Comparison of ENCODE assay signal across 18 cellular contexts in genomic region chr3:186646841-186647240, GRCh38.
DNase-seq lines count a peak whose midpoint lies in the region; ATAC-seq and TF ChIP-seq lines count a peak whose summit lies in the region.
"Had no signal": no experiment of that assay in that cellular context is flagged by ENCODE, and none has a peak within 500 bp of the region (broad histone marks: within the 10 kb centered on the region; RNA-seq: fewer than 3 reads in every experiment).

No MANE protein-coding gene starts in this region.

- no peaks in the 10 kb centered on the region for H3K27me3 ChIP-seq in MM.1S (replicated peaks; ENCODE audit: insufficient read depth, low read length)
- H3K27me3 ChIP-seq: BLaER1 treated with 17β-estradiol and CSF1 and Interleukin-3, amounts not matched to agents 10 nM and 100 nM had no signal

- no peaks in the 10 kb centered on the region for H3K9me3 Mint-ChIP-seq in stimulated activated naive CD8-positive, alpha-beta T cell treated with anti-CD3 and anti-CD28 coated beads, Interleukin-15, amount 100 ng/mL, for 72 hours
- H3K9me3 Mint-ChIP-seq: CD4-positive, alpha-beta T cell; CD8-positive, alpha-beta T cell had no signal

- no peaks in the 10 kb centered on the region for H3K27me3 Mint-ChIP-seq in stimulated activated naive CD8-positive, alpha-beta T cell treated with anti-CD3 and anti-CD28 coated beads, Interleukin-15, amount 100 ng/mL, for 72 hours

- H3K79me2 ChIP-seq in MM.1S (ENCODE audit: low read length) = no peaks in the 10 kb centered on the region

- no peak for TF ChIP-seq CTCF in MM.1S (IDR thresholded peaks at IDR 0.05; ENCODE audit: low read length)

- H3K9me2 ChIP-seq in MM.1S (replicated peaks; ENCODE audit: insufficient read depth, low read length) = no peaks in the 10 kb centered on the region

- H3K27ac ChIP-seq in MM.1S (ENCODE audit: low read length) = peak overlapping the region; percentile 26; the same call in 1 of the 2 replicates
- H3K27ac ChIP-seq: 22Rv1; A549; BLaER1 treated with 17β-estradiol and CSF1 and Interleukin-3, amounts not matched to agents 10 nM and 100 nM; C4-2B had no signal

- H3K27ac Mint-ChIP-seq in stimulated activated naive CD8-positive, alpha-beta T cell treated with anti-CD3 and anti-CD28 coated beads, Interleukin-15, amount 100 ng/mL, for 72 hours = no peak overlapping the region
- H3K27ac Mint-ChIP-seq: B cell; CD4-positive, alpha-beta T cell; CD8-positive, alpha-beta T cell had no signal

- no peak overlapping the region for H3K4me3 Mint-ChIP-seq in stimulated activated naive CD8-positive, alpha-beta T cell treated with anti-CD3 and anti-CD28 coated beads, Interleukin-15, amount 100 ng/mL, for 72 hours
- H3K4me3 Mint-ChIP-seq: B cell; CD4-positive, alpha-beta T cell; CD8-positive, alpha-beta T cell had no signal

- peak overlapping the region; percentile 10; the same call in 1 of the 2 replicates for H3K4me3 ChIP-seq in MM.1S (ENCODE audit: low read length)
- H3K4me3 ChIP-seq: A549; BLaER1 treated with 17β-estradiol and CSF1 and Interleukin-3, amounts not matched to agents 10 nM and 100 nM; GM12878 had no signal

- H4K20me1 ChIP-seq in MM.1S (ENCODE audit: insufficient read depth, low read length) = no peaks in the 10 kb centered on the region
- H4K20me1 ChIP-seq: BLaER1 treated with 17β-estradiol and CSF1 and Interleukin-3, amounts not matched to agents 10 nM and 100 nM had no signal

- H3K4me2 ChIP-seq in MM.1S (ENCODE audit: low read depth, low read length) = peak overlapping the region; percentile 35
- H3K4me2 ChIP-seq: A549; BLaER1 treated with 17β-estradiol and CSF1 and Interleukin-3, amounts not matched to agents 10 nM and 100 nM had no signal

- no peak overlapping the region for H3K9ac ChIP-seq in MM.1S (ENCODE audit: low read length)
- H3K9ac ChIP-seq: BLaER1 treated with 17β-estradiol and CSF1 and Interleukin-3, amounts not matched to agents 10 nM and 100 nM had no signal

- no peaks in the 10 kb centered on the region for H3K36me3 ChIP-seq in MM.1S (replicated peaks; ENCODE audit: insufficient read depth, low read length)
- H3K36me3 ChIP-seq: BLaER1 treated with 17β-estradiol and CSF1 and Interleukin-3, amounts not matched to agents 10 nM and 100 nM had no signal

- H3F3A ChIP-seq in MM.1S (ENCODE audit: insufficient read depth, low read length) = peaks cover 21% of the 10 kb centered on the region

- no peaks in the 10 kb centered on the region; the same call in 1 of the 2 replicates for H3K9me3 ChIP-seq in MM.1S (replicated peaks; ENCODE audit: insufficient read depth, low read length)
- H3K9me3 ChIP-seq: A549; BLaER1 treated with 17β-estradiol and CSF1 and Interleukin-3, amounts not matched to agents 10 nM and 100 nM; Caco-2 had no signal

- H3K4me1 Mint-ChIP-seq in stimulated activated naive CD8-positive, alpha-beta T cell treated with anti-CD3 and anti-CD28 coated beads, Interleukin-15, amount 100 ng/mL, for 72 hours = peaks cover 30% of the 10 kb centered on the region

- peak; percentile 53 for ATAC-seq in stimulated activated naive CD8-positive, alpha-beta T cell treated with anti-CD3 and anti-CD28 coated beads, Interleukin-15, amount 100 ng/mL, for 72 hours
- no peak for ATAC-seq in stimulated activated naive CD8-positive, alpha-beta T cell treated with anti-CD3 and anti-CD28 coated beads, Interleukin-15, Interleukin-2, amounts not matched to agents 100 U/mL and 50 U/mL, for 24 hours
- no peak for ATAC-seq in HG03139 (IDR thresholded peaks at IDR 0.05; ENCODE audit: unreplicated experiment)
- ATAC-seq: A549; CD8-positive, alpha-beta T cell; GM12878 had no signal

- no peak overlapping the region for H2AFZ ChIP-seq in MM.1S (ENCODE audit: low read length)

- H3K4me1 ChIP-seq in MM.1S (ENCODE audit: low read length) = peaks cover 62% of the 10 kb centered on the region
- H3K4me1 ChIP-seq: A549, Caco-2 had no signal

- no peak for DNase-seq in stimulated activated naive CD8-positive, alpha-beta T cell treated with anti-CD3 and anti-CD28 coated beads, Interleukin-15, amount 100 ng/mL, for 72 hours
- DNase-seq in stimulated activated naive CD8-positive, alpha-beta T cell treated with anti-CD3 and anti-CD28 coated beads, Interleukin-15, Interleukin-2, amounts not matched to agents 100 U/mL and 50 U/mL, for 24 hours = no peak
- DNase-seq in MM.1S = peak; percentile 83
- no peak for DNase-seq in NK-92 treated with Interleukin-12 subunit alpha and Interleukin-12 subunit beta, amount 100 ng/mL, for 24 hours (lab: John Stamatoyannopoulos, UW)
- DNase-seq: AML-193; Caco-2; Calu3; CD4-positive, alpha-beta T cell; CD8-positive, alpha-beta T cell; DMS79 treated with DMSO at 0.1 percent for 48 hours; GF-D8 had no signal
